In the genomic region with DNA sequence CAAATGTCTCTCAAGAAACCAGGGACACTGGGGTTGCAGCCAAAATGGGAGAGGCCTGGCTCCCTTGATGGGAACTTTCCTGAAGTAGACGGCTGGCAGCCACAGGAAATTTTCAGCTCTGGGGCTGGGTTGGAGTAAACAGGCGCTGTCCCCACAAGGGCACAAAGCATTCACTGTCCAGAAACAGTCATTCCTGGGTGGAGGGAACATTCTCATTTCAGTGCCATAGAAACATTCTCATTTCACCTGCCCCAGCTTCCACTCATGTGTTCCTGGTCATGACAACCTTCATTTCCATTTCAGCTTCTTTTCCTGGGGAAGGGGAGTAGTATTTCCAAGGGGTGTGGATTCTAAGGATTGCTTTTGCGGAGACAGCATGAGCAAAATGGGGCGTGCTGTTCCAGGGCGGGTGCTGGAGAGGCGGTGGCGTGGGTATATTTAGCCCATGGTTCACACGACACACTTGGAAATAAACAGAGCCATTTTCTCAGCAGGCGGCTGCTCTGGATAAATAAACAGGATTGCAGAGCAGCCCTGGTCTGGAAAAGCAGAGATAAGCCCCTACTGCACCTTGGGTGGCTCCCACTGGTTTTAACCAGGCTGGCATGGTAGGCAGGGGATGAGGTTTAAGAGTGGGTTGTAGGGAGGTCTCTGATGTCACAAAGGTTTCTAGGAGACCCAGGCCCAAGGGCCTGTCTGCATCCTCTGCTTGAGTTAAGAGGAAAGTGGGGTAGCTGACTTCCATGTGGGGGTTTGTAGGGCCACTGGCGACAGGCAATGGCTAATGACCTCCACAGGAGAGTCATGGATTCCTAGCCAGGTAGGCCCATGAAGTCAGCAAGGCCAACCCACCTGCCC, we compare ENCODE assay signal across 2 cellular contexts.
TF ChIP-seq lines count a peak whose summit lies in the region.

No MANE protein-coding gene starts in this region.

TF ChIP-seq in K562, 482 proteins besides CTCF, POLR2A, EP300 and RAD21 (continues in another document):
- TF ChIP-seq SIX5 (IDR thresholded peaks at IDR 0.05; ENCODE audit: borderline replicate concordance in 1 of 2, insufficient read depth in 1 of 2, low read depth in 1 of 2, low read length in 2 of 2) (no peak), TAF9B (IDR thresholded peaks at IDR 0.05; ENCODE audit: partially characterized antibody) (no peak), HDAC2 (IDR thresholded peaks at IDR 0.05) (no peak), CCNT2 (IDR thresholded peaks at IDR 0.05; ENCODE audit: borderline replicate concordance, extremely low read depth, insufficient read length, low read depth, low read length) (no peak), ATF1 (CRISPR knock-in tag; IDR thresholded peaks at IDR 0.05) (no peak), ATF1 (tag; IDR thresholded peaks at IDR 0.05) (no peak), ZNF274 (IDR thresholded peaks at IDR 0.05; ENCODE audit: borderline replicate concordance, low read depth, low read length) (no peak), NCOA6 (IDR thresholded peaks at IDR 0.05) (no peak), CREM (IDR thresholded peaks at IDR 0.05; ENCODE audit: low read depth) (no peak), TOE1 (IDR thresholded peaks at IDR 0.05; ENCODE audit: borderline replicate concordance) (no peak), TOE1 (CRISPR knock-in tag; IDR thresholded peaks at IDR 0.05; ENCODE audit: borderline replicate concordance, low read depth) (no peak), XRCC4 (IDR thresholded peaks at IDR 0.05; ENCODE audit: extremely low read depth, insufficient read depth, insufficient read length) (no peak), HLTF (IDR thresholded peaks at IDR 0.05) (no peak), KDM5B (IDR thresholded peaks at IDR 0.05; ENCODE audit: insufficient replicate concordance, low read depth, low read length) (no peak), HDAC1 (IDR thresholded peaks at IDR 0.05) (0 out of 4 replicates have a peak, but pooled peaks of 1 of the 2 experiments have one; percentile 10), ESRRB (CRISPR knock-in tag; IDR thresholded peaks at IDR 0.05; ENCODE audit: borderline replicate concordance) (no peak), NELFE (IDR thresholded peaks at IDR 0.05; ENCODE audit: insufficient read depth, insufficient read length) (no peak), NCOA4 (IDR thresholded peaks at IDR 0.05; ENCODE audit: partially characterized antibody) (no peak), MCM2 (IDR thresholded peaks at IDR 0.05; ENCODE audit: low read depth) (no peak), ERF (CRISPR knock-in tag; IDR thresholded peaks at IDR 0.05) (0 out of 2 replicates have a peak, but pooled peaks have one; percentile 18), HDAC3 (IDR thresholded peaks at IDR 0.05; ENCODE audit: borderline replicate concordance, partially characterized antibody) (no peak), BACH1 (tag; IDR thresholded peaks at IDR 0.05) (no peak; the same call in 1 of the 2 replicates)
- TF ChIP-seq, protein P1, sequence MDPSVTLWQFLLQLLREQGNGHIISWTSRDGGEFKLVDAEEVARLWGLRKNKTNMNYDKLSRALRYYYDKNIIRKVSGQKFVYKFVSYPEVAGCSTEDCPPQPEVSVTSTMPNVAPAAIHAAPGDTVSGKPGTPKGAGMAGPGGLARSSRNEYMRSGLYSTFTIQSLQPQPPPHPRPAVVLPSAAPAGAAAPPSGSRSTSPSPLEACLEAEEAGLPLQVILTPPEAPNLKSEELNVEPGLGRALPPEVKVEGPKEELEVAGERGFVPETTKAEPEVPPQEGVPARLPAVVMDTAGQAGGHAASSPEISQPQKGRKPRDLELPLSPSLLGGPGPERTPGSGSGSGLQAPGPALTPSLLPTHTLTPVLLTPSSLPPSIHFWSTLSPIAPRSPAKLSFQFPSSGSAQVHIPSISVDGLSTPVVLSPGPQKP (CRISPR knock-in tag; IDR thresholded peaks at IDR 0.05): no peak
- TF ChIP-seq, protein P2, sequence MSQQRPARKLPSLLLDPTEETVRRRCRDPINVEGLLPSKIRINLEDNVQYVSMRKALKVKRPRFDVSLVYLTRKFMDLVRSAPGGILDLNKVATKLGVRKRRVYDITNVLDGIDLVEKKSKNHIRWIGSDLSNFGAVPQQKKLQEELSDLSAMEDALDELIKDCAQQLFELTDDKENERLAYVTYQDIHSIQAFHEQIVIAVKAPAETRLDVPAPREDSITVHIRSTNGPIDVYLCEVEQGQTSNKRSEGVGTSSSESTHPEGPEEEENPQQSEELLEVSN (IDR thresholded peaks at IDR 0.05; ENCODE audit: borderline replicate concordance in 1 of 2, extremely low read depth in 1 of 2, insufficient read depth in 1 of 2, insufficient read length in 1 of 2, low read depth in 1 of 2, low read length in 1 of 2, poor library complexity in 1 of 2, severe bottlenecking in 1 of 2): no peak
- TF ChIP-seq, protein P3, sequence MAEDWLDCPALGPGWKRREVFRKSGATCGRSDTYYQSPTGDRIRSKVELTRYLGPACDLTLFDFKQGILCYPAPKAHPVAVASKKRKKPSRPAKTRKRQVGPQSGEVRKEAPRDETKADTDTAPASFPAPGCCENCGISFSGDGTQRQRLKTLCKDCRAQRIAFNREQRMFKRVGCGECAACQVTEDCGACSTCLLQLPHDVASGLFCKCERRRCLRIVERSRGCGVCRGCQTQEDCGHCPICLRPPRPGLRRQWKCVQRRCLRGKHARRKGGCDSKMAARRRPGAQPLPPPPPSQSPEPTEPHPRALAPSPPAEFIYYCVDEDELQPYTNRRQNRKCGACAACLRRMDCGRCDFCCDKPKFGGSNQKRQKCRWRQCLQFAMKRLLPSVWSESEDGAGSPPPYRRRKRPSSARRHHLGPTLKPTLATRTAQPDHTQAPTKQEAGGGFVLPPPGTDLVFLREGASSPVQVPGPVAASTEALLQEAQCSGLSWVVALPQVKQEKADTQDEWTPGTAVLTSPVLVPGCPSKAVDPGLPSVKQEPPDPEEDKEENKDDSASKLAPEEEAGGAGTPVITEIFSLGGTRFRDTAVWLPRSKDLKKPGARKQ (CRISPR knock-in tag; IDR thresholded peaks at IDR 0.05): no peak
- TF ChIP-seq, protein P4, sequence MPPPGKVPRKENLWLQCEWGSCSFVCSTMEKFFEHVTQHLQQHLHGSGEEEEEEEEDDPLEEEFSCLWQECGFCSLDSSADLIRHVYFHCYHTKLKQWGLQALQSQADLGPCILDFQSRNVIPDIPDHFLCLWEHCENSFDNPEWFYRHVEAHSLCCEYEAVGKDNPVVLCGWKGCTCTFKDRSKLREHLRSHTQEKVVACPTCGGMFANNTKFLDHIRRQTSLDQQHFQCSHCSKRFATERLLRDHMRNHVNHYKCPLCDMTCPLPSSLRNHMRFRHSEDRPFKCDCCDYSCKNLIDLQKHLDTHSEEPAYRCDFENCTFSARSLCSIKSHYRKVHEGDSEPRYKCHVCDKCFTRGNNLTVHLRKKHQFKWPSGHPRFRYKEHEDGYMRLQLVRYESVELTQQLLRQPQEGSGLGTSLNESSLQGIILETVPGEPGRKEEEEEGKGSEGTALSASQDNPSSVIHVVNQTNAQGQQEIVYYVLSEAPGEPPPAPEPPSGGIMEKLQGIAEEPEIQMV (tag; conservative IDR thresholded peaks at IDR 0.05; ENCODE audit: low read depth): no peak
- TF ChIP-seq, protein P5, sequence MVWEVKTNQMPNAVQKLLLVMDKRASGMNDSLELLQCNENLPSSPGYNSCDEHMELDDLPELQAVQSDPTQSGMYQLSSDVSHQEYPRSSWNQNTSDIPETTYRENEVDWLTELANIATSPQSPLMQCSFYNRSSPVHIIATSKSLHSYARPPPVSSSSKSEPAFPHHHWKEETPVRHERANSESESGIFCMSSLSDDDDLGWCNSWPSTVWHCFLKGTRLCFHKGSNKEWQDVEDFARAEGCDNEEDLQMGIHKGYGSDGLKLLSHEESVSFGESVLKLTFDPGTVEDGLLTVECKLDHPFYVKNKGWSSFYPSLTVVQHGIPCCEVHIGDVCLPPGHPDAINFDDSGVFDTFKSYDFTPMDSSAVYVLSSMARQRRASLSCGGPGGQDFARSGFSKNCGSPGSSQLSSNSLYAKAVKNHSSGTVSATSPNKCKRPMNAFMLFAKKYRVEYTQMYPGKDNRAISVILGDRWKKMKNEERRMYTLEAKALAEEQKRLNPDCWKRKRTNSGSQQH (CRISPR knock-in tag; IDR thresholded peaks at IDR 0.05): peak; percentile 63; the same call in 1 of the 2 replicates

TF ChIP-seq in liver, 16 proteins besides CTCF, POLR2A, EP300 and RAD21 (continued from another document):
- TF ChIP-seq, protein P6, sequence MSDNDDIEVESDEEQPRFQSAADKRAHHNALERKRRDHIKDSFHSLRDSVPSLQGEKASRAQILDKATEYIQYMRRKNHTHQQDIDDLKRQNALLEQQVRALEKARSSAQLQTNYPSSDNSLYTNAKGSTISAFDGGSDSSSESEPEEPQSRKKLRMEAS (IDR thresholded peaks at IDR 0.05): no peak
- no peak for TF ChIP-seq FOXA1 (IDR thresholded peaks at IDR 0.05)
- TF ChIP-seq EGR1 (IDR thresholded peaks at IDR 0.05; ENCODE audit: low read depth in 2 of 2): no peak
- TF ChIP-seq RXRA (IDR thresholded peaks at IDR 0.05): no peak
- TF ChIP-seq TAF1 (conservative IDR thresholded peaks at IDR 0.05): no peak
